14 cellular contexts compared by ENCODE assay signal in genomic region chr3:71461749-71462483, GRCh38.
DNase-seq lines count a peak whose midpoint lies in the region; ATAC-seq and TF ChIP-seq lines count a peak whose summit lies in the region.
"Had no signal": no experiment of that assay in that cellular context is flagged by ENCODE, and none has a peak within 500 bp of the region (broad histone marks: within the 10 kb centered on the region; RNA-seq: fewer than 3 reads in every experiment).

No MANE protein-coding gene starts in this region.

- H3K4me3 ChIP-seq in AG10803 (ENCODE audit: low read length) (no peak overlapping the region), GM23338 (no peak overlapping the region), astrocyte of the cerebellum (ENCODE audit: low read depth, low read length) (no peak overlapping the region), MG63 (no peak overlapping the region)

- H4K20me1 ChIP-seq in GM23338 (replicated peaks; ENCODE audit: insufficient read depth) = no peaks in the 10 kb centered on the region

- H3K79me2 ChIP-seq in GM23338 (replicated peaks; ENCODE audit: insufficient read depth) = no peaks in the 10 kb centered on the region

- H3K27ac ChIP-seq in GM23338 (ENCODE audit: low read depth) = no peak overlapping the region

- H3K36me3 Mint-ChIP-seq in GM23338 (ENCODE audit: low read depth) (no peaks in the 10 kb centered on the region), naive B cell (peaks cover 0 to 23% of the 10 kb centered on the region in 2 donors)

- in situ Hi-C loops in astrocyte of the cerebellum (cut with HindIII; ENCODE audit: low sequenced_read_pairs) = no loop called here

- no peaks in the 10 kb centered on the region for H3K9me2 ChIP-seq in GM23338 (ENCODE audit: insufficient read depth)

- no peaks in the 10 kb centered on the region; the same call in 2 of the 3 replicates for H3K9me3 Mint-ChIP-seq in GM23338
- peaks cover 0 to 2% (median 0%) of the 10 kb centered on the region in 7 donors for H3K9me3 Mint-ChIP-seq in naive B cell
- H3K9me3 Mint-ChIP-seq: activated B cell treated with CpG ODN at 0.5 μM for 24 hours; activated T-helper 1 cell treated with anti-CD3 and anti-CD28 coated beads, Interleukin-12 subunit alpha, Interleukin-12 subunit beta, Interleukin-2, Interleukin-4 antibody, amounts not matched to agents 30 ng/mL and 10 ng/mL and 1 ng/mL, durations not matched to agents 14 hours and 24 hours and 36 hours; dendritic cell treated with granulocyte-macrophage colony-stimulating factor and Interleukin-4, amounts not matched to agents 40 ng/mL and 50 ng/mL, for 4 days had no signal

- no peaks in the 10 kb centered on the region for H3F3A ChIP-seq in GM23338 (replicated peaks; ENCODE audit: low read depth)

- no peaks in the 10 kb centered on the region for H3K9me3 ChIP-seq in MG63

- H2AFZ ChIP-seq in GM23338 = no peak overlapping the region

- peaks cover 6% of the 10 kb centered on the region for H3K4me1 ChIP-seq in GM23338 (ENCODE audit: insufficient read depth)

- TF ChIP-seq CTCF in AG10803 (conservative IDR thresholded peaks at IDR 0.05; ENCODE audit: low read length) (no peak), GM23338 (conservative IDR thresholded peaks at IDR 0.05; ENCODE audit: low read depth in 2 of 2) (no peak), astrocyte of the cerebellum (IDR thresholded peaks at IDR 0.05; ENCODE audit: low read depth, low read length, missing control alignments) (no peak)

- no peak for ATAC-seq in GM23338
- no peak for ATAC-seq in naive B cell (ENCODE audit: low read depth in 2 of 2)
- ATAC-seq in HG02970 (IDR thresholded peaks at IDR 0.05; ENCODE audit: low FRiP score, unreplicated experiment) = no peak
- no peak for ATAC-seq in GM18498 (IDR thresholded peaks at IDR 0.05; ENCODE audit: unreplicated experiment)
- ATAC-seq: left lobe of liver had no signal

- H3K27me3 ChIP-seq in GM23338 (ENCODE audit: insufficient read depth) = no peaks in the 10 kb centered on the region
- H3K27me3 ChIP-seq in MG63 = no peaks in the 10 kb centered on the region

- H3K4me1 Mint-ChIP-seq in GM23338 (peaks cover 13% of the 10 kb centered on the region), naive B cell (peaks cover 60 to 95% (median 79%) of the 10 kb centered on the region in 3 donors)

- H3K4me3 Mint-ChIP-seq in GM23338 (no peak overlapping the region), naive B cell (no peak overlapping the region)
- H3K4me3 Mint-ChIP-seq: activated B cell treated with CpG ODN at 0.5 μM for 24 hours; dendritic cell treated with granulocyte-macrophage colony-stimulating factor and Interleukin-4, amounts not matched to agents 40 ng/mL and 50 ng/mL, for 4 days had no signal

- H3K27ac Mint-ChIP-seq in GM23338 (peak overlapping the region; percentile 1; the same call in 1 of the 2 replicates), naive B cell (peak overlapping the region; percentile 36 to 89 (median 62))
- H3K27ac Mint-ChIP-seq: dendritic cell treated with granulocyte-macrophage colony-stimulating factor and Interleukin-4, amounts not matched to agents 40 ng/mL and 50 ng/mL, for 4 days had no signal

- DNase-seq in AG10803 (ENCODE audit: low read depth) (peak; percentile 43), GM23338 (ENCODE audit: low spot score) (no peak), astrocyte of the cerebellum (ENCODE audit: low read depth) (peak; percentile 8), naive B cell (no peak), MG63 (no peak), SW 1271 (lab: John Stamatoyannopoulos, UW) (no peak)
- DNase-seq: activated B cell treated with CpG ODN at 0.5 μM for 24 hours, NCI-H1105 treated with DMSO at 0.1 percent for 48 hours, NCI-H69 had no signal

- H3K36me3 ChIP-seq in GM23338 (ENCODE audit: insufficient read depth) (no peaks in the 10 kb centered on the region), MG63 (no peaks in the 10 kb centered on the region)

- no peak overlapping the region for H3K4me2 ChIP-seq in GM23338

- H3K27me3 Mint-ChIP-seq in GM23338 (ENCODE audit: insufficient read depth, low read depth, poor library complexity) (peaks cover 3% of the 10 kb centered on the region), naive B cell (no peaks in the 10 kb centered on the region)
- H3K27me3 Mint-ChIP-seq: activated B cell treated with CpG ODN at 0.5 μM for 24 hours; dendritic cell treated with granulocyte-macrophage colony-stimulating factor and Interleukin-4, amounts not matched to agents 40 ng/mL and 50 ng/mL, for 4 days had no signal

TF ChIP-seq in GM23338, 12 proteins besides CTCF, POLR2A, EP300 and RAD21 (continues in another document):
- TF ChIP-seq JUNB (IDR thresholded peaks at IDR 0.05; ENCODE audit: unreplicated experiment) (no peak), CREB1 (CRISPR knock-in tag; IDR thresholded peaks at IDR 0.05; ENCODE audit: low read depth) (no peak), POLR2AphosphoS5 (IDR thresholded peaks at IDR 0.05; ENCODE audit: low read depth) (no peak), EZH2 (IDR thresholded peaks at IDR 0.05; ENCODE audit: low read depth, unreplicated experiment) (no peak)
- TF ChIP-seq, protein P1, sequence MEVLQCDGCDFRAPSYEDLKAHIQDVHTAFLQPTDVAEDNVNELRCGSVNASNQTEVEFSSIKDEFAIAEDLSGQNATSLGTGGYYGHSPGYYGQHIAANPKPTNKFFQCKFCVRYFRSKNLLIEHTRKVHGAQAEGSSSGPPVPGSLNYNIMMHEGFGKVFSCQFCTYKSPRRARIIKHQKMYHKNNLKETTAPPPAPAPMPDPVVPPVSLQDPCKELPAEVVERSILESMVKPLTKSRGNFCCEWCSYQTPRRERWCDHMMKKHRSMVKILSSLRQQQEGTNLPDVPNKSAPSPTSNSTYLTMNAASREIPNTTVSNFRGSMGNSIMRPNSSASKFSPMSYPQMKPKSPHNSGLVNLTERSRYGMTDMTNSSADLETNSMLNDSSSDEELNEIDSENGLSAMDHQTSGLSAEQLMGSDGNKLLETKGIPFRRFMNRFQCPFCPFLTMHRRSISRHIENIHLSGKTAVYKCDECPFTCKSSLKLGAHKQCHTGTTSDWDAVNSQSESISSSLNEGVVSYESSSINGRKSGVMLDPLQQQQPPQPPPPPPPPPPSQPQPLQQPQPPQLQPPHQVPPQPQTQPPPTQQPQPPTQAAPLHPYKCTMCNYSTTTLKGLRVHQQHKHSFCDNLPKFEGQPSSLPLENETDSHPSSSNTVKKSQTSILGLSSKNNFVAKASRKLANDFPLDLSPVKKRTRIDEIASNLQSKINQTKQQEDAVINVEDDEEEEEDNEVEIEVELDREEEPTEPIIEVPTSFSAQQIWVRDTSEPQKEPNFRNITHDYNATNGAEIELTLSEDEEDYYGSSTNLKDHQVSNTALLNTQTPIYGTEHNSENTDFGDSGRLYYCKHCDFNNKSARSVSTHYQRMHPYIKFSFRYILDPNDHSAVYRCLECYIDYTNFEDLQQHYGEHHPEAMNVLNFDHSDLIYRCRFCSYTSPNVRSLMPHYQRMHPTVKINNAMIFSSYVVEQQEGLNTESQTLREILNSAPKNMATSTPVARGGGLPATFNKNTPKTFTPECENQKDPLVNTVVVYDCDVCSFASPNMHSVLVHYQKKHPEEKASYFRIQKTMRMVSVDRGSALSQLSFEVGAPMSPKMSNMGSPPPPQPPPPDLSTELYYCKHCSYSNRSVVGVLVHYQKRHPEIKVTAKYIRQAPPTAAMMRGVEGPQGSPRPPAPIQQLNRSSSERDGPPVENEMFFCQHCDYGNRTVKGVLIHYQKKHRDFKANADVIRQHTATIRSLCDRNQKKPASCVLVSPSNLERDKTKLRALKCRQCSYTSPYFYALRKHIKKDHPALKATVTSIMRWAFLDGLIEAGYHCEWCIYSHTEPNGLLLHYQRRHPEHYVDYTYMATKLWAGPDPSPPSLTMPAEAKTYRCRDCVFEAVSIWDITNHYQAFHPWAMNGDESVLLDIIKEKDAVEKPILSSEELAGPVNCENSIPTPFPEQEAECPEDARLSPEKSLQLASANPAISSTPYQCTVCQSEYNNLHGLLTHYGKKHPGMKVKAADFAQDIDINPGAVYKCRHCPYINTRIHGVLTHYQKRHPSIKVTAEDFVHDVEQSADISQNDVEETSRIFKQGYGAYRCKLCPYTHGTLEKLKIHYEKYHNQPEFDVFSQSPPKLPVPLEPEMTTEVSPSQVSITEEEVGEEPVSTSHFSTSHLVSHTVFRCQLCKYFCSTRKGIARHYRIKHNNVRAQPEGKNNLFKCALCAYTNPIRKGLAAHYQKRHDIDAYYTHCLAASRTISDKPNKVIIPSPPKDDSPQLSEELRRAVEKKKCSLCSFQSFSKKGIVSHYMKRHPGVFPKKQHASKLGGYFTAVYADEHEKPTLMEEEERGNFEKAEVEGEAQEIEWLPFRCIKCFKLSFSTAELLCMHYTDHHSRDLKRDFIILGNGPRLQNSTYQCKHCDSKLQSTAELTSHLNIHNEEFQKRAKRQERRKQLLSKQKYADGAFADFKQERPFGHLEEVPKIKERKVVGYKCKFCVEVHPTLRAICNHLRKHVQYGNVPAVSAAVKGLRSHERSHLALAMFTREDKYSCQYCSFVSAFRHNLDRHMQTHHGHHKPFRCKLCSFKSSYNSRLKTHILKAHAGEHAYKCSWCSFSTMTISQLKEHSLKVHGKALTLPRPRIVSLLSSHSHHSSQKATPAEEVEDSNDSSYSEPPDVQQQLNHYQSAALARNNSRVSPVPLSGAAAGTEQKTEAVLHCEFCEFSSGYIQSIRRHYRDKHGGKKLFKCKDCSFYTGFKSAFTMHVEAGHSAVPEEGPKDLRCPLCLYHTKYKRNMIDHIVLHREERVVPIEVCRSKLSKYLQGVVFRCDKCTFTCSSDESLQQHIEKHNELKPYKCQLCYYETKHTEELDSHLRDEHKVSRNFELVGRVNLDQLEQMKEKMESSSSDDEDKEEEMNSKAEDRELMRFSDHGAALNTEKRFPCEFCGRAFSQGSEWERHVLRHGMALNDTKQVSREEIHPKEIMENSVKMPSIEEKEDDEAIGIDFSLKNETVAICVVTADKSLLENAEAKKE (CRISPR knock-in tag; IDR thresholded peaks at IDR 0.05) = no peak

Comparison
In these comparisons a context has a peak if more than half of its experiments do, and no peak if none do; other contexts are left out.
1. DNase-seq: peak in AG10803 (single experiment) and astrocyte of the cerebellum (single experiment); none in GM23338 (single experiment), naive B cell (single experiment), MG63 (single experiment) and SW 1271 (0 of 2).